ENCODE assay signal across 22 cellular contexts in the genomic region with DNA sequence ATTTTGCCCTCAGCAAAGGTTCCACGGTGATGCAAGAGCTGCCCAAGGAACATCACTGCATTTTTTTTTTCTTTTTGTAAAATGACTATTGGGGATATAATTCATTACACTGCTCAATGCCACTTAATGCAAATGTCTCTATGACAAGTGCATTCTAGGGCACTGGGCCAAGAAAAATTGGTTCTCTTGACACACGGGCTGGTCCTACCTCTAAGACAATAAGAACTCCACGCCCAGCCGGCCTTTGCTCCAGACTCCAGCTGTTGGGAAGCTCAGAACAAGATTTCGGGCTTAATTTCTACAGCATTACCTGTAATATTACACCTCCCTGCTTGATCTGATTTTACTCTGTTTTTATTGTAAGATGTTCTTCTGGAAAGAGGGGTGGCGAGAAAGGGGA. TPM values are rescaled to one million over a fixed set of nuclear protein-coding genes. Genes with fewer than 3 reads are reported as not detected.
DNase-seq lines count a peak whose midpoint lies in the region; ATAC-seq and TF ChIP-seq lines count a peak whose summit lies in the region.
"Had no signal": no experiment of that assay in that cellular context is flagged by ENCODE, and none has a peak within 500 bp of the region (broad histone marks: within the 10 kb centered on the region; RNA-seq: fewer than 3 reads in every experiment).

No MANE protein-coding gene starts in this region.

- H3K27ac Mint-ChIP-seq in brain, result peak overlapping the region in 3 of 5 experiments; percentile 21 to 97 (median 22)
- H3K27ac Mint-ChIP-seq in H9, result no peak overlapping the region
- H3K27ac Mint-ChIP-seq: activated naive CD8-positive, alpha-beta T cell; activated T-cell treated with anti-CD3 and anti-CD28 coated beads, Interleukin-2, amount 50 U/mL, for 72 hours; CD4-positive, alpha-beta T cell; naive B cell had no signal

- H3K56ac ChIP-seq in H9 (ENCODE audit: insufficient read length, low read depth, low read length), result no peak overlapping the region

- no peak overlapping the region for H2AK5ac ChIP-seq in H9 (ENCODE audit: insufficient read length, low read length)

- no peak overlapping the region for H2BK15ac ChIP-seq in H9 (ENCODE audit: low read depth, low read length)

- H4K20me1 ChIP-seq in MM.1S (ENCODE audit: insufficient read depth, low read length), result no peaks in the 10 kb centered on the region
- H4K20me1 ChIP-seq in H9 (ENCODE audit: control insufficient read depth, insufficient read depth, insufficient read length), result no peaks in the 10 kb centered on the region

- H3K4me1 ChIP-seq in MM.1S (ENCODE audit: low read length), result no peaks in the 10 kb centered on the region
- no peaks in the 10 kb centered on the region for H3K4me1 ChIP-seq in H9 (ENCODE audit: insufficient read depth, low read length)
- H3K4me1 ChIP-seq: colonic mucosa, upper lobe of left lung had no signal

- no peaks in the 10 kb centered on the region for H3K23me2 ChIP-seq in H9 (ENCODE audit: insufficient read length, low read depth, low read length, poor library complexity, severe bottlenecking)

- no peaks in the 10 kb centered on the region for H3K36me3 Mint-ChIP-seq in brain
- no peaks in the 10 kb centered on the region for H3K36me3 Mint-ChIP-seq in H9 (ENCODE audit: insufficient read depth in 1 of 3, low read depth in 3 of 3)
- H3K36me3 Mint-ChIP-seq: activated naive CD8-positive, alpha-beta T cell; naive B cell had no signal

- H3K4me3 ChIP-seq in MM.1S (ENCODE audit: low read length), result no peak overlapping the region
- H3K4me3 ChIP-seq: colonic mucosa, ovary, upper lobe of left lung had no signal

- peak; percentile 91 for DNase-seq in COR-L47 (lab: John Stamatoyannopoulos, UW)
- DNase-seq in HT-29 (ENCODE audit: low spot score), result peak; percentile 2
- peak; percentile 86 for DNase-seq in NCI-H2171 treated with DMSO at 0.1 percent for 48 hours (lab: John Stamatoyannopoulos, UW)
- no peak for DNase-seq in MM.1S
- DNase-seq in H9, result no peak
- no peak for DNase-seq in DMS53 (lab: John Stamatoyannopoulos, UW)
- DNase-seq: activated CD8-positive, alpha-beta memory T cell treated with anti-CD3 and anti-CD28 coated beads for 24 hours; activated T-cell treated with anti-CD3 and anti-CD28 coated beads, Interleukin-2, amount 50 U/mL, for 72 hours; CD4-positive, alpha-beta T cell; colonic mucosa; H7; naive B cell; ovary; stimulated activated CD4-positive, alpha-beta T cell treated with anti-CD3 and anti-CD28 coated beads, Interleukin-1b, Interleukin-23, amount 100 ng/mL, for 48 hours; stimulated activated naive CD8-positive, alpha-beta T cell treated with anti-CD3 and anti-CD28 coated beads, Interleukin-15, Interleukin-2, amounts not matched to agents 100 U/mL and 50 U/mL, for 24 hours had no signal

- H3K9ac ChIP-seq in MM.1S (ENCODE audit: low read length), result no peak overlapping the region
- H3K9ac ChIP-seq in H9 (ENCODE audit: extremely low read depth, insufficient read length, low read length), result no peak overlapping the region
- H3K9ac ChIP-seq: KMS-11 had no signal

- H3K4ac ChIP-seq in H9 (ENCODE audit: low read depth, low read length), result no peak overlapping the region

- H2BK120ac ChIP-seq in H9 (ENCODE audit: low read depth, low read length, poor library complexity, severe bottlenecking), result no peak overlapping the region

- no peak overlapping the region for H3K4me3 Mint-ChIP-seq in brain
- H3K4me3 Mint-ChIP-seq in H9, result no peak overlapping the region
- H3K4me3 Mint-ChIP-seq: activated naive CD8-positive, alpha-beta T cell; activated T-cell treated with anti-CD3 and anti-CD28 coated beads, Interleukin-2, amount 50 U/mL, for 72 hours; CD4-positive, alpha-beta T cell; naive B cell had no signal

- H2BK5ac ChIP-seq in H9 (ENCODE audit: insufficient read length, low read length), result no peak overlapping the region

- no peak overlapping the region for H4K91ac ChIP-seq in H9 (ENCODE audit: insufficient read length, low read depth, low read length)

- H2BK20ac ChIP-seq in H9 (ENCODE audit: low read depth, low read length, poor library complexity, severe bottlenecking), result no peak overlapping the region

- no peak overlapping the region for H4K8ac ChIP-seq in H9 (replicated peaks; ENCODE audit: insufficient read length, low read depth, low read length)

- H2AFZ ChIP-seq in MM.1S (ENCODE audit: low read length) (no peak overlapping the region), H9 (ENCODE audit: low read length) (no peak overlapping the region)

- no peak overlapping the region for H3K23ac ChIP-seq in H9 (ENCODE audit: insufficient read length, low read depth, low read length)

- peaks cover 8% of the 10 kb centered on the region for H3K27me3 Mint-ChIP-seq in brain
- H3K27me3 Mint-ChIP-seq in H9 (ENCODE audit: low read depth), result peaks cover 21% of the 10 kb centered on the region

- TF ChIP-seq CTCF in brain (conservative IDR thresholded peaks at IDR 0.05) (no peak), MM.1S (IDR thresholded peaks at IDR 0.05; ENCODE audit: low read length) (no peak), H9 (conservative IDR thresholded peaks at IDR 0.05) (no peak)

- no peak overlapping the region for H4K5ac ChIP-seq in H9 (ENCODE audit: insufficient read length, low read depth, low read length)

- H3K4me2 ChIP-seq in MM.1S (ENCODE audit: low read depth, low read length), result no peak overlapping the region
- no peak overlapping the region for H3K4me2 ChIP-seq in H9 (ENCODE audit: insufficient read depth, insufficient read length, low read length)
- H3K4me2 ChIP-seq: KMS-11 had no signal

- no peaks in the 10 kb centered on the region for H3K9me2 ChIP-seq in MM.1S (replicated peaks; ENCODE audit: insufficient read depth, low read length)

- H3T11ph ChIP-seq in H9 (ENCODE audit: low read length), result no peak overlapping the region

- H3K79me2 ChIP-seq in MM.1S (ENCODE audit: low read length), result no peaks in the 10 kb centered on the region
- H3K79me2 ChIP-seq in H9 (ENCODE audit: insufficient read depth, low read length), result no peaks in the 10 kb centered on the region

- H3K79me1 ChIP-seq in H9 (ENCODE audit: insufficient read depth, low read depth, low read length, poor library complexity, severe bottlenecking), result no peaks in the 10 kb centered on the region

- no peak overlapping the region for H3K14ac ChIP-seq in H9 (ENCODE audit: insufficient read depth, low read length)

- H3K27ac ChIP-seq in MM.1S (ENCODE audit: low read length), result no peak overlapping the region
- no peak overlapping the region for H3K27ac ChIP-seq in H9 (ENCODE audit: insufficient read length, low read depth, low read length)
- H3K27ac ChIP-seq: colonic mucosa, KMS-11, ovary, upper lobe of left lung had no signal

- no peaks in the 10 kb centered on the region for H3F3A ChIP-seq in MM.1S (ENCODE audit: insufficient read depth, low read length)

- ATAC-seq in GM21619 (IDR thresholded peaks at IDR 0.05; ENCODE audit: unreplicated experiment), result no peak
- ATAC-seq: activated CD4-positive, CD25-positive, alpha-beta regulatory T cell treated with anti-CD3 and anti-CD28 coated beads, Interleukin-2, amount 50 U/mL, for 24 hours; activated T-cell treated with anti-CD3 and anti-CD28 coated beads, Interleukin-2, amount 50 U/mL, for 72 hours; sciatic nerve; stimulated activated naive CD8-positive, alpha-beta T cell treated with anti-CD3 and anti-CD28 coated beads, Interleukin-15, Interleukin-2, amounts not matched to agents 100 U/mL and 50 U/mL, for 24 hours had no signal

- WGBS in H9 (ENCODE audit: extremely low coverage, insufficient read length, low lambda C conversion rate), result no CpG with 5 or more reads among the region's 6 CpGs

- H3K9me3 Mint-ChIP-seq in brain (peaks cover 0 to 20% (median 10%) of the 10 kb centered on the region in 5 experiments), H9 (peaks cover 0 to 6% of the 10 kb centered on the region in 2 experiments; a peak in 1 of 5 replicates)
- H3K9me3 Mint-ChIP-seq: activated T-cell treated with anti-CD3 and anti-CD28 coated beads, Interleukin-2, amount 50 U/mL, for 72 hours; CD4-positive, alpha-beta T cell had no signal

- H3K9me3 ChIP-seq in MM.1S (replicated peaks; ENCODE audit: insufficient read depth, low read length), result no peaks in the 10 kb centered on the region
- H3K9me3 ChIP-seq in H9 (ENCODE audit: control insufficient read depth, low read depth, low read length), result no peaks in the 10 kb centered on the region
- H3K9me3 ChIP-seq: colonic mucosa, ovary, upper lobe of left lung had no signal

- H3K18ac ChIP-seq in H9 (ENCODE audit: insufficient read length, low read depth, low read length), result no peak overlapping the region

- H3K36me3 ChIP-seq in MM.1S (replicated peaks; ENCODE audit: insufficient read depth, low read length), result no peaks in the 10 kb centered on the region
- H3K36me3 ChIP-seq: colonic mucosa, ovary, upper lobe of left lung had no signal

- no peak overlapping the region for H2BK12ac ChIP-seq in H9 (ENCODE audit: insufficient read length, low read depth, low read length)

- H3K27me3 ChIP-seq in MM.1S (replicated peaks; ENCODE audit: insufficient read depth, low read length) (no peaks in the 10 kb centered on the region), H9 (ENCODE audit: insufficient read depth, low read length) (no peaks in the 10 kb centered on the region)
- H3K27me3 ChIP-seq: colonic mucosa, ovary, upper lobe of left lung had no signal

- peaks cover 19% of the 10 kb centered on the region for H3K4me1 Mint-ChIP-seq in brain
- H3K4me1 Mint-ChIP-seq in H9, result peaks cover 0 to 4% of the 10 kb centered on the region in 2 experiments; a peak in 1 of 4 replicates
- H3K4me1 Mint-ChIP-seq: naive B cell had no signal

RNA-seq across cellular contexts. Expression of a gene that starts 48.8 kb away (rescaled TPM):
- total RNA-seq in HT-29 (2014; rRNA removed; shearing (Covaris generic)), result 13.3 and 14.6 TPM in 2 replicates
- polyA plus RNA-seq in brain (ENCODE audit: insufficient read depth, low read depth, low replicate concordance), result 13.8 TPM
- 55.7 and 61.3 TPM in 2 replicates for total RNA-seq in H9 (2021)

Comparison
In these comparisons a context has a peak if more than half of its experiments do, and no peak if none do; other contexts are left out.
1. DNase-seq: peak in COR-L47 (single experiment), HT-29 (single experiment) and NCI-H2171 treated with DMSO at 0.1 percent for 48 hours (single experiment); none in MM.1S (single experiment), H9 (single experiment) and DMS53 (single experiment).
2. H3K27ac Mint-ChIP-seq: peak in brain (3 of 5); none in H9 (0 of 3).